In genomic region chr22:42610211-42610610, GRCh38 we compare ENCODE assay signal across 12 cellular contexts. TPM values are rescaled to one million over a fixed set of nuclear protein-coding genes. Genes with fewer than 3 reads are reported as not detected.
DNase-seq lines count a peak whose midpoint lies in the region; ATAC-seq, FAIRE-seq and TF ChIP-seq lines count a peak whose summit lies in the region.
"Had no signal": no experiment of that assay in that cellular context is flagged by ENCODE, and none has a peak within 500 bp of the region (broad histone marks: within the 10 kb centered on the region; RNA-seq: fewer than 3 reads in every experiment).

No MANE protein-coding gene starts in this region.

- H4K20me1 ChIP-seq in HepG2 (ENCODE audit: insufficient read depth, low read length): peaks cover 30% of the 10 kb centered on the region

- peaks cover 1% of the 10 kb centered on the region for H3K36me3 Mint-ChIP-seq in chondrocyte (ENCODE audit: low read depth)

- H3K9me3 ChIP-seq in HepG2 (ENCODE audit: low read length) (no peaks in the 10 kb centered on the region), right lobe of liver (no peaks in the 10 kb centered on the region), muscle layer of colon (ENCODE audit: low read length) (no peaks in the 10 kb centered on the region)

- CTCF ChIA-PET in HepG2 (lab: Yijun Ruan, JAX; ENCODE audit: low intra/inter-chr PET ratio, low total read pairs): no interaction called here

- H3K27ac ChIP-seq in HepG2 (ENCODE audit: extremely low read length, insufficient read depth, low read length) (no peak overlapping the region), right lobe of liver (no peak overlapping the region), muscle layer of colon (ENCODE audit: low read depth, low read length) (peak overlapping the region; percentile 46)

- H3K27me3 ChIP-seq in HepG2 (ENCODE audit: control insufficient read depth in 1 of 2, insufficient read depth in 2 of 2, low read length in 2 of 2) (no peaks in the 10 kb centered on the region; a peak in 1 of 5 replicates), right lobe of liver (no peaks in the 10 kb centered on the region), muscle layer of colon (ENCODE audit: control insufficient read depth in 1 of 2, insufficient read depth in 2 of 2, low read length in 2 of 2) (no peaks in the 10 kb centered on the region)

- in situ Hi-C loops in HepG2 (cut with HindIII; ENCODE audit: extremely low pct_ligation_motif_present, low pct_unique_long_range_greater_than_20kb): no loop called here

- POLR2A ChIA-PET in HepG2 (lab: Yijun Ruan, JAX): no interaction called here

- H3K4me2 ChIP-seq in HepG2 (ENCODE audit: low read depth, low read length): no peak overlapping the region

- H2AFZ ChIP-seq in HepG2 (ENCODE audit: low read length): no peak overlapping the region

- TF ChIP-seq EP300 in HepG2 (IDR thresholded peaks at IDR 0.05; ENCODE audit: low read depth in 2 of 2, low read length in 2 of 2) (no peak), HepG2 (CRISPR knock-in tag; IDR thresholded peaks at IDR 0.05; ENCODE audit: borderline replicate concordance) (no peak)

- H3K4me3 ChIP-seq in HepG2 (replicated peaks in 1 of 3; ENCODE audit: insufficient read depth in 1 of 3, low read depth in 2 of 3, low read length in 3 of 3) (no peak overlapping the region), right lobe of liver (no peak overlapping the region), muscle layer of colon (ENCODE audit: low read depth in 1 of 2, low read length in 2 of 2) (no peak overlapping the region)

- WGBS in HepG2 (ENCODE audit: low lambda C conversion rate): 90% methylated on average over 5 of the region's 5 CpGs
- WGBS in right lobe of liver (ENCODE audit: insufficient coverage, low coverage, low lambda C conversion rate, missing lambda C conversion rate): 49% methylated on average over 5 of the region's 5 CpGs

- H3K36me3 ChIP-seq in HepG2 (replicated peaks in 1 of 2; ENCODE audit: control insufficient read depth in 1 of 2, insufficient read depth in 2 of 2, low read length in 2 of 2) (peaks cover 10 to 21% of the 10 kb centered on the region in 2 experiments; a peak in 4 of 5 replicates), right lobe of liver (no peaks in the 10 kb centered on the region), muscle layer of colon (ENCODE audit: insufficient read depth, low read length) (peaks cover 5% of the 10 kb centered on the region)

- no peaks in the 10 kb centered on the region for H3K9me3 Mint-ChIP-seq in chondrocyte (ENCODE audit: low read depth)
- H3K9me3 Mint-ChIP-seq: immature natural killer cell had no signal

- no peak for TF ChIP-seq RAD21 in HepG2 (CRISPR knock-in tag; IDR thresholded peaks at IDR 0.05)

- ATAC-seq in HepG2: no peak
- ATAC-seq in right lobe of liver: no peak
- no peak for ATAC-seq in HG02759 (IDR thresholded peaks at IDR 0.05; ENCODE audit: unreplicated experiment)

- H3K4me1 ChIP-seq in HepG2 (ENCODE audit: insufficient read depth, low read length) (peaks cover 74% of the 10 kb centered on the region), right lobe of liver (peaks cover 0 to 24% (median 15%) of the 10 kb centered on the region in 4 donors), muscle layer of colon (ENCODE audit: insufficient read depth, low read length) (peaks cover 54% of the 10 kb centered on the region)

- TF ChIP-seq POLR2A in HepG2 (IDR thresholded peaks at IDR 0.05; ENCODE audit: insufficient read depth in 1 of 2, low read depth in 2 of 2, low read length in 2 of 2) (no peak), right lobe of liver (IDR thresholded peaks at IDR 0.05) (no peak)

- peaks cover 65% of the 10 kb centered on the region for H3K4me1 Mint-ChIP-seq in chondrocyte (ENCODE audit: low read depth)

- no peak overlapping the region for H3K9ac ChIP-seq in HepG2 (ENCODE audit: insufficient read depth, low read depth, low read length)
- H3K9ac ChIP-seq in muscle layer of colon (ENCODE audit: low read length): no peak overlapping the region

- TF ChIP-seq CTCF in HepG2 (CRISPR knock-in tag; IDR thresholded peaks at IDR 0.05) (no peak), right lobe of liver (IDR thresholded peaks at IDR 0.05) (no peak), chondrocyte (IDR thresholded peaks at IDR 0.05) (no peak)

- intact Hi-C loops in HepG2 (cut with micrococcal nuclease; ENCODE audit: unreplicated experiment) (loop anchor here (5.0 to 10.0 kb wide), 2 partner anchors 58 to 95 kb away; partner anchors contain the start of genes RRP7A and SERHL2), right lobe of liver (cut with DNase I) (no loop called here)

- FAIRE-seq in HepG2 (lab: Jason Lieb, UNC): no peak

- no peak overlapping the region for H3K4me3 Mint-ChIP-seq in chondrocyte (ENCODE audit: unreplicated experiment)
- H3K4me3 Mint-ChIP-seq: B cell, immature natural killer cell had no signal

- no TSS peak for BruUV-seq in HepG2 (replicated peaks; lab: Mats Ljungman, UMichigan)

- DNase-seq in HepG2 (ENCODE audit: low spot score): no peak
- no peak for DNase-seq in right lobe of liver
- no peak for DNase-seq in chondrocyte (ENCODE audit: low spot score)
- no peak for DNase-seq in GM19238 (ENCODE audit: insufficient read length, low spot score)
- DNase-seq in stimulated activated naive CD4-positive, alpha-beta T cell treated with Interleukin-2 at 50 U/mL for 16 hours (lab: John Stamatoyannopoulos, UW): no peak
- DNase-seq in dermis blood vessel endothelial cell: no peak
- DNase-seq: immature natural killer cell, KBM-7, OCI-M1 had no signal

- peak overlapping the region; percentile 14 for H3K27ac Mint-ChIP-seq in chondrocyte (ENCODE audit: unreplicated experiment)
- H3K27ac Mint-ChIP-seq: B cell had no signal

- no peaks in the 10 kb centered on the region for H3K27me3 Mint-ChIP-seq in chondrocyte (ENCODE audit: low read depth)
- H3K27me3 Mint-ChIP-seq: B cell had no signal

- peaks cover 82% of the 10 kb centered on the region for H3K79me2 ChIP-seq in HepG2 (ENCODE audit: insufficient read depth, low read length)

RNA-seq across cellular contexts. Expression of gene POLDIP3, which starts 4.5 kb away (rescaled TPM):
- 47.4 and 64.1 TPM in 2 replicates for total RNA-seq in HepG2 (2016; rRNA removed; fragmentation: Illumina TruSeq; extraction: Trizol)
- 6.4 and 8.7 TPM in 2 replicates for total RNA-seq in HepG2 (2016; cell fraction: cytosol; rRNA removed; fragmentation: Illumina TruSeq; extraction: Trizol; ENCODE audit: low read depth)
- total RNA-seq in HepG2 (2016; cell fraction: insoluble cytoplasmic fraction; rRNA removed; fragmentation: Illumina TruSeq; extraction: Trizol): 45.0 and 57.8 TPM in 2 replicates
- total RNA-seq in HepG2 (2016; cell fraction: membrane; rRNA removed; fragmentation: Illumina TruSeq; extraction: Trizol): 23.2 TPM in 2 replicates
- total RNA-seq in HepG2 (2016; cell fraction: nucleus; rRNA removed; fragmentation: Illumina TruSeq; extraction: Trizol): 32.4 and 36.4 TPM in 2 replicates
- polyA plus RNA-seq in HepG2 (2011; rRNA removed): 45.8 and 50.1 TPM in 2 replicates
- polyA plus RNA-seq in HepG2 (2011; cell fraction: cytosol; rRNA removed): 28.7 TPM in 2 replicates
- 70.7 and 76.7 TPM in 2 replicates for polyA plus RNA-seq in HepG2 (2011; cell fraction: nucleus; rRNA removed)
- polyA plus RNA-seq in HepG2 (2012): 62.0 and 63.4 TPM in 2 replicates
- polyA plus RNA-seq in HepG2 (2016; cell fraction: cytosol; fragmentation: Illumina TruSeq; extraction: Trizol; ENCODE audit: low read depth): 5.1 and 6.4 TPM in 2 replicates
- polyA plus RNA-seq in HepG2 (2016; cell fraction: insoluble cytoplasmic fraction; fragmentation: Illumina TruSeq; extraction: Trizol; ENCODE audit: low read depth): 59.1 and 66.7 TPM in 2 replicates
- 14.0 and 14.8 TPM in 2 replicates for polyA plus RNA-seq in HepG2 (2016; cell fraction: membrane; fragmentation: Illumina TruSeq; extraction: Trizol; ENCODE audit: low read depth)
- 53.9 and 54.2 TPM in 2 replicates for polyA plus RNA-seq in HepG2 (2016; cell fraction: nucleus; fragmentation: Illumina TruSeq; extraction: Trizol; ENCODE audit: insufficient read depth, low read depth)
- polyA minus RNA-seq in HepG2 (2011; rRNA and poly(A)+ RNA removed; ENCODE audit: low replicate concordance): 46.1 and 58.4 TPM in 2 replicates
- 29.3 and 32.2 TPM in 2 replicates for polyA minus RNA-seq in HepG2 (2011; cell fraction: cytosol; rRNA and poly(A)+ RNA removed)
- 33.0 and 36.7 TPM in 2 replicates for polyA minus RNA-seq in HepG2 (2011; cell fraction: nucleus; rRNA and poly(A)+ RNA removed)
- 10 to 100 TPM; 17.1 to 22.6 (median 21.1) TPM for total RNA-seq in right lobe of liver
- 47.3 to 49.2 TPM (median 48.0 TPM) in 3 replicates for total RNA-seq in chondrocyte
- 27.9 and 43.3 TPM in 2 replicates for total RNA-seq in dermis blood vessel endothelial cell

RNA-seq across cellular contexts. Expression of gene ATP5MGL, which starts 30.2 kb away (rescaled TPM):
- total RNA-seq in HepG2 (2016; rRNA removed; fragmentation: Illumina TruSeq; extraction: Trizol): 0.97 TPM in 1 of 2 replicates, not detected in the other
- total RNA-seq in HepG2 (2016; cell fraction: cytosol; rRNA removed; fragmentation: Illumina TruSeq; extraction: Trizol; ENCODE audit: low read depth): 0.35 TPM in 1 of 2 replicates, not detected in the other
- total RNA-seq in HepG2 (2016; cell fraction: insoluble cytoplasmic fraction; rRNA removed; fragmentation: Illumina TruSeq; extraction: Trizol): 0.58 TPM in 1 of 2 replicates, not detected in the other
- not detected in 2 replicates for total RNA-seq in HepG2 (2016; cell fraction: membrane; rRNA removed; fragmentation: Illumina TruSeq; extraction: Trizol)
- total RNA-seq in HepG2 (2016; cell fraction: nucleus; rRNA removed; fragmentation: Illumina TruSeq; extraction: Trizol): 0.69 and 1.2 TPM in 2 replicates
- 0.40 and 0.50 TPM in 2 replicates for polyA plus RNA-seq in HepG2 (2011; rRNA removed)
- not detected in 2 replicates for polyA plus RNA-seq in HepG2 (2011; cell fraction: cytosol; rRNA removed)
- 0.40 and 1.1 TPM in 2 replicates for polyA plus RNA-seq in HepG2 (2011; cell fraction: nucleus; rRNA removed)
- polyA plus RNA-seq in HepG2 (2012): 0.21 TPM in 1 of 2 replicates, not detected in the other
- polyA plus RNA-seq in HepG2 (2016; cell fraction: cytosol; fragmentation: Illumina TruSeq; extraction: Trizol; ENCODE audit: low read depth): not detected in 2 replicates
- polyA plus RNA-seq in HepG2 (2016; cell fraction: insoluble cytoplasmic fraction; fragmentation: Illumina TruSeq; extraction: Trizol; ENCODE audit: low read depth): not detected in 2 replicates
- not detected in 2 replicates for polyA plus RNA-seq in HepG2 (2016; cell fraction: membrane; fragmentation: Illumina TruSeq; extraction: Trizol; ENCODE audit: low read depth)
- polyA plus RNA-seq in HepG2 (2016; cell fraction: nucleus; fragmentation: Illumina TruSeq; extraction: Trizol; ENCODE audit: insufficient read depth, low read depth): not detected in 2 replicates
- 2.1 and 4.3 TPM in 2 replicates for polyA minus RNA-seq in HepG2 (2011; rRNA and poly(A)+ RNA removed; ENCODE audit: low replicate concordance)
- not detected in 2 replicates for polyA minus RNA-seq in HepG2 (2011; cell fraction: cytosol; rRNA and poly(A)+ RNA removed)
- 3.9 and 6.5 TPM in 2 replicates for polyA minus RNA-seq in HepG2 (2011; cell fraction: nucleus; rRNA and poly(A)+ RNA removed)
- under 1 TPM in 3 of 6 experiments, not detected in 3; 0.37 to 0.78 (median 0.68) TPM for total RNA-seq in right lobe of liver
- 0.85 to 1.8 TPM in 2 of 3 replicates, not detected in the other for total RNA-seq in chondrocyte
- total RNA-seq in dermis blood vessel endothelial cell: 0.47 TPM in 1 of 2 replicates, not detected in the other

RNA-seq across cellular contexts. Expression of gene CYB5R3, which starts 39.0 kb away (rescaled TPM):
- total RNA-seq in HepG2 (2016; rRNA removed; fragmentation: Illumina TruSeq; extraction: Trizol) (31.5 and 32.4 TPM in 2 replicates), right lobe of liver (100 to 1,000 TPM; 146 to 211 (median 170) TPM), chondrocyte (279 to 383 TPM (median 382 TPM) in 3 replicates), dermis blood vessel endothelial cell (139 and 192 TPM in 2 replicates)
- total RNA-seq in HepG2 (2016; cell fraction: cytosol; rRNA removed; fragmentation: Illumina TruSeq; extraction: Trizol; ENCODE audit: low read depth): 9.5 and 9.9 TPM in 2 replicates
- 27.7 and 33.5 TPM in 2 replicates for total RNA-seq in HepG2 (2016; cell fraction: insoluble cytoplasmic fraction; rRNA removed; fragmentation: Illumina TruSeq; extraction: Trizol)
- total RNA-seq in HepG2 (2016; cell fraction: membrane; rRNA removed; fragmentation: Illumina TruSeq; extraction: Trizol): 19.2 and 24.7 TPM in 2 replicates
- total RNA-seq in HepG2 (2016; cell fraction: nucleus; rRNA removed; fragmentation: Illumina TruSeq; extraction: Trizol): 26.9 and 30.5 TPM in 2 replicates
- polyA plus RNA-seq in HepG2 (2011; rRNA removed): 305 and 347 TPM in 2 replicates
- 171 and 227 TPM in 2 replicates for polyA plus RNA-seq in HepG2 (2011; cell fraction: cytosol; rRNA removed)
- 180 and 209 TPM in 2 replicates for polyA plus RNA-seq in HepG2 (2011; cell fraction: nucleus; rRNA removed)
- polyA plus RNA-seq in HepG2 (2012): 258 and 265 TPM in 2 replicates
- 41.8 and 43.2 TPM in 2 replicates for polyA plus RNA-seq in HepG2 (2016; cell fraction: cytosol; fragmentation: Illumina TruSeq; extraction: Trizol; ENCODE audit: low read depth)
- polyA plus RNA-seq in HepG2 (2016; cell fraction: insoluble cytoplasmic fraction; fragmentation: Illumina TruSeq; extraction: Trizol; ENCODE audit: low read depth): 103 and 141 TPM in 2 replicates
- polyA plus RNA-seq in HepG2 (2016; cell fraction: membrane; fragmentation: Illumina TruSeq; extraction: Trizol; ENCODE audit: low read depth): 69.2 and 69.5 TPM in 2 replicates
- 118 and 123 TPM in 2 replicates for polyA plus RNA-seq in HepG2 (2016; cell fraction: nucleus; fragmentation: Illumina TruSeq; extraction: Trizol; ENCODE audit: insufficient read depth, low read depth)
- polyA minus RNA-seq in HepG2 (2011; rRNA and poly(A)+ RNA removed; ENCODE audit: low replicate concordance): 63.4 and 306 TPM in 2 replicates
- 173 and 208 TPM in 2 replicates for polyA minus RNA-seq in HepG2 (2011; cell fraction: cytosol; rRNA and poly(A)+ RNA removed)
- 50.5 and 63.4 TPM in 2 replicates for polyA minus RNA-seq in HepG2 (2011; cell fraction: nucleus; rRNA and poly(A)+ RNA removed)

RNA-seq across cellular contexts. Expression of gene SERHL2, which starts 56.5 kb away (rescaled TPM):
- total RNA-seq in HepG2 (2016; rRNA removed; fragmentation: Illumina TruSeq; extraction: Trizol) (1.0 and 1.6 TPM in 2 replicates), right lobe of liver (1 to 10 TPM in 2 of 6 experiments, under 1 TPM in 4; 0.29 to 2.9 (median 0.80) TPM), chondrocyte (2.8 to 4.0 TPM (median 3.5 TPM) in 3 replicates), dermis blood vessel endothelial cell (3.0 and 3.1 TPM in 2 replicates)
- 0.97 TPM in 1 of 2 replicates, not detected in the other for total RNA-seq in HepG2 (2016; cell fraction: cytosol; rRNA removed; fragmentation: Illumina TruSeq; extraction: Trizol; ENCODE audit: low read depth)
- 1.1 and 1.5 TPM in 2 replicates for total RNA-seq in HepG2 (2016; cell fraction: insoluble cytoplasmic fraction; rRNA removed; fragmentation: Illumina TruSeq; extraction: Trizol)
- 0.40 and 0.59 TPM in 2 replicates for total RNA-seq in HepG2 (2016; cell fraction: membrane; rRNA removed; fragmentation: Illumina TruSeq; extraction: Trizol)
- 1.0 and 1.2 TPM in 2 replicates for total RNA-seq in HepG2 (2016; cell fraction: nucleus; rRNA removed; fragmentation: Illumina TruSeq; extraction: Trizol)
- polyA plus RNA-seq in HepG2 (2011; rRNA removed): 1.8 and 3.3 TPM in 2 replicates
- 1.6 and 1.9 TPM in 2 replicates for polyA plus RNA-seq in HepG2 (2011; cell fraction: cytosol; rRNA removed)
- 2.1 and 3.0 TPM in 2 replicates for polyA plus RNA-seq in HepG2 (2011; cell fraction: nucleus; rRNA removed)
- polyA plus RNA-seq in HepG2 (2012): 1.1 and 1.9 TPM in 2 replicates
- 0.24 and 0.26 TPM in 2 replicates for polyA plus RNA-seq in HepG2 (2016; cell fraction: cytosol; fragmentation: Illumina TruSeq; extraction: Trizol; ENCODE audit: low read depth)
- polyA plus RNA-seq in HepG2 (2016; cell fraction: insoluble cytoplasmic fraction; fragmentation: Illumina TruSeq; extraction: Trizol; ENCODE audit: low read depth): 2.1 and 2.3 TPM in 2 replicates
- polyA plus RNA-seq in HepG2 (2016; cell fraction: membrane; fragmentation: Illumina TruSeq; extraction: Trizol; ENCODE audit: low read depth): 0.35 and 0.66 TPM in 2 replicates
- polyA plus RNA-seq in HepG2 (2016; cell fraction: nucleus; fragmentation: Illumina TruSeq; extraction: Trizol; ENCODE audit: insufficient read depth, low read depth): 0.92 and 1.8 TPM in 2 replicates
- 0.44 TPM in 1 of 2 replicates, not detected in the other for polyA minus RNA-seq in HepG2 (2011; rRNA and poly(A)+ RNA removed; ENCODE audit: low replicate concordance)
- polyA minus RNA-seq in HepG2 (2011; cell fraction: cytosol; rRNA and poly(A)+ RNA removed): not detected in 2 replicates
- 0.99 and 1.3 TPM in 2 replicates for polyA minus RNA-seq in HepG2 (2011; cell fraction: nucleus; rRNA and poly(A)+ RNA removed)
